ENCODE assay signal across 7 cellular contexts in genomic region chr2:225041210-225041870, GRCh38. TPM values are rescaled to one million over a fixed set of nuclear protein-coding genes. Genes with fewer than 3 reads are reported as not detected.
DNase-seq lines count a peak whose midpoint lies in the region; ATAC-seq and TF ChIP-seq lines count a peak whose summit lies in the region.

No MANE protein-coding gene starts in this region.

- intact Hi-C loops in Panc1 (cut with micrococcal nuclease; ENCODE audit: unreplicated experiment), result no loop called here
- intact Hi-C loops in activated naive CD4-positive, alpha-beta T cell treated with anti-CD3 and anti-CD28 coated beads for 36 hours (cut with micrococcal nuclease), result loop anchor here (1.0 to 10.0 kb wide), 9 partner anchors 11 to 1796 kb away; partner anchors contain the start of genes CUL3 and RHBDD1
- intact Hi-C loops in left ventricle myocardium superior (cut with micrococcal nuclease), result no loop called here

- no TSS peak for BruUV-seq in Panc1 (replicated peaks; lab: Mats Ljungman, UMichigan)

- peaks cover 5% of the 10 kb centered on the region; the same call in 1 of the 2 replicates for H3K4me1 ChIP-seq in Panc1 (ENCODE audit: control insufficient read depth, insufficient read depth, low read length)

- H3K27me3 ChIP-seq in Panc1 (ENCODE audit: control insufficient read depth, insufficient read depth, low read length), result peaks cover 48% of the 10 kb centered on the region

- no peaks in the 10 kb centered on the region for H3K9me3 Mint-ChIP-seq in activated naive CD4-positive, alpha-beta T cell treated with anti-CD3 and anti-CD28 coated beads for 36 hours

- no peak for DNase-seq in Panc1 (ENCODE audit: low read depth, low spot score)
- peak; percentile 82 for DNase-seq in activated naive CD4-positive, alpha-beta T cell treated with anti-CD3 and anti-CD28 coated beads for 36 hours
- peak; percentile 32 for DNase-seq in left ventricle myocardium superior
- no peak for DNase-seq in retinal pigment epithelial cell (ENCODE audit: low read depth)
- DNase-seq in NCI-H510A (lab: John Stamatoyannopoulos, UW), result no peak

- peak; percentile 58 for ATAC-seq in GM18868 (IDR thresholded peaks at IDR 0.05; ENCODE audit: unreplicated experiment)
- peak; percentile 58 for ATAC-seq in HG02973 (IDR thresholded peaks at IDR 0.05; ENCODE audit: unreplicated experiment)
- peak; percentile 52 for ATAC-seq in Panc1
- ATAC-seq in left ventricle myocardium superior, result peak; percentile 33

- in situ Hi-C loops in Panc1 (cut with HindIII; ENCODE audit: low pct_unique_long_range_greater_than_20kb, low sequenced_read_pairs), result no loop called here

- no peaks in the 10 kb centered on the region for H3K36me3 ChIP-seq in Panc1 (ENCODE audit: control insufficient read depth, insufficient read depth, low read length)

- H3K4me1 Mint-ChIP-seq in activated naive CD4-positive, alpha-beta T cell treated with anti-CD3 and anti-CD28 coated beads for 36 hours (ENCODE audit: low read depth), result peaks cover 47% of the 10 kb centered on the region

- no peaks in the 10 kb centered on the region for H3K27me3 Mint-ChIP-seq in activated naive CD4-positive, alpha-beta T cell treated with anti-CD3 and anti-CD28 coated beads for 36 hours (ENCODE audit: low read depth)

- POLR2A ChIA-PET in Panc1 (lab: Charles Lee), result interaction anchor here (0.6 kb wide), 1 partner anchor 9 kb away, joined by 10 read pairs; no protein-coding TSS in a partner anchor

- no peak for TF ChIP-seq CTCF in Panc1 (IDR thresholded peaks at IDR 0.05)
- TF ChIP-seq CTCF in retinal pigment epithelial cell (conservative IDR thresholded peaks at IDR 0.05; ENCODE audit: low read depth, low read length), result no peak

- H3K4me3 Mint-ChIP-seq in activated naive CD4-positive, alpha-beta T cell treated with anti-CD3 and anti-CD28 coated beads for 36 hours, result peak overlapping the region; percentile 85

- no peak overlapping the region for H3K27ac ChIP-seq in Panc1 (ENCODE audit: low read length)

- CTCF ChIA-PET in Panc1 (lab: Charles Lee), result no interaction called here
- CTCF ChIA-PET in activated naive CD4-positive, alpha-beta T cell treated with anti-CD3 and anti-CD28 coated beads for 36 hours (lab: Charles Lee), result interaction anchor here (0.5 to 2.9 kb wide), 7 partner anchors 14 to 109 kb away, joined by 3 to 11 read pairs (median 4); no protein-coding TSS in a partner anchor

- H3K4me3 ChIP-seq in Panc1 (ENCODE audit: low read depth in 2 of 2, low read length in 2 of 2) (peak overlapping the region; percentile 50 to 54), retinal pigment epithelial cell (ENCODE audit: low read length) (peak overlapping the region; percentile 61)

- peak overlapping the region; percentile 96 for H3K27ac Mint-ChIP-seq in activated naive CD4-positive, alpha-beta T cell treated with anti-CD3 and anti-CD28 coated beads for 36 hours

- H3K36me3 Mint-ChIP-seq in activated naive CD4-positive, alpha-beta T cell treated with anti-CD3 and anti-CD28 coated beads for 36 hours (ENCODE audit: low read depth), result peaks cover 8% of the 10 kb centered on the region

- no peaks in the 10 kb centered on the region for H3K9me3 ChIP-seq in Panc1 (ENCODE audit: control insufficient read depth, insufficient read depth, low read depth, low read length)

RNA-seq across cellular contexts. Expression of gene DOCK10, which starts 0.9 kb away (rescaled TPM):
- 5.8 TPM for total RNA-seq in Panc1 (2021; ENCODE audit: unreplicated experiment)
- polyA plus RNA-seq in Panc1 (2012; ENCODE audit: insufficient read length), result 1.1 TPM
- 100 to 1,000 TPM; 123 to 137 TPM for total RNA-seq in activated naive CD4-positive, alpha-beta T cell treated with anti-CD3 and anti-CD28 coated beads for 36 hours
- 2.3 TPM for total RNA-seq in left ventricle myocardium superior

Comparison
In these comparisons a context has a peak if more than half of its experiments do, and no peak if none do; other contexts are left out.
1. DNase-seq: peak in activated naive CD4-positive, alpha-beta T cell treated with anti-CD3 and anti-CD28 coated beads for 36 hours (single experiment) and left ventricle myocardium superior (single experiment); none in Panc1 (single experiment), retinal pigment epithelial cell (single experiment) and NCI-H510A (single experiment).
2. RNA of gene DOCK10, which starts 0.9 kb away (total RNA-seq): 123 to 137 TPM in activated naive CD4-positive, alpha-beta T cell treated with anti-CD3 and anti-CD28 coated beads for 36 hours; 5.8 TPM in Panc1 (single experiment) and 2.3 TPM in left ventricle myocardium superior (single experiment); every median in the first group is over 10 times any median in the second.
3. Peak in every context shown above with its lines, with median percentiles within 50 percentile points of each other: ATAC-seq.